Comparison of ENCODE assay signal across 8 cellular contexts in the genomic region with DNA sequence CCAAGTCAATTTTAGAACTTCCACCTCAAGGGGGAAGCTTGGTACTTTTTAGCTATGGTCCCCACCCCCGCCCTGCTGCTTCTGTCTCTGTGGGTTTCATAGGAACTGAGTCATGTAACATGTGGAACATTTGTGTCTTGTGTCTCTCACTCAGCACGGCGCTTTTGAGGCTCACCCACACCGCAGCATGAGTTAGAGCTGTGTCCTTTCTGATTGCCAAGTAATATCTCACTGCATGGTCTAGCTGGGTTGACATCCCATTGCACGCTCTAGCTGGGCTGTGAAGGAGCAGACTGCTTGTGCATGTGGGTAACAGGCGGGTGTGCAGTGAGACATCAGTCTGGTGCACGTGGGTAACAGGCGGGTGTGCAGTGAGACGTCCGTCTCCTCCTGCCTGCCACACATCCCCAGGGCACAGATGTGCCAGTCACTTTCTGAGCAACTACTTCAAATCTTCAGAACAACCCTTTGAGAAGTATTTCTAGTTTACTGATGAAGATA. TPM values are rescaled to one million over a fixed set of nuclear protein-coding genes. Genes with fewer than 3 reads are reported as not detected.
DNase-seq lines count a peak whose midpoint lies in the region; ATAC-seq, FAIRE-seq and TF ChIP-seq lines count a peak whose summit lies in the region.

No MANE protein-coding gene starts in this region.

- H3K79me2 ChIP-seq in GM23338 (replicated peaks; ENCODE audit: insufficient read depth) = no peaks in the 10 kb centered on the region

- TF ChIP-seq POLR2A in ovary (IDR thresholded peaks at IDR 0.05) = no peak

- ATAC-seq in HG02885 (IDR thresholded peaks at IDR 0.05; ENCODE audit: poor library complexity, unreplicated experiment) (peak; percentile 65), GM23338 (no peak)

- H3K4me3 ChIP-seq in GM06990 (replicated peaks; ENCODE audit: low read depth, low read length) = no peak overlapping the region
- no peak overlapping the region for H3K4me3 ChIP-seq in brain microvascular endothelial cell (ENCODE audit: low read depth, low read length)
- no peak overlapping the region for H3K4me3 ChIP-seq in ovary
- H3K4me3 ChIP-seq in GM23338 = no peak overlapping the region

- intact Hi-C loops in ovary (cut with DNase I) = no loop called here

- peaks cover 2% of the 10 kb centered on the region; the same call in 1 of the 3 replicates for H3K4me1 Mint-ChIP-seq in GM23338

- no peak overlapping the region for H3K27ac ChIP-seq in brain microvascular endothelial cell
- no peak overlapping the region for H3K27ac ChIP-seq in ovary
- H3K27ac ChIP-seq in GM23338 (ENCODE audit: low read depth) = no peak overlapping the region

- peaks cover 2% of the 10 kb centered on the region for H3K4me1 ChIP-seq in ovary (ENCODE audit: insufficient read depth)
- no peaks in the 10 kb centered on the region for H3K4me1 ChIP-seq in GM23338 (ENCODE audit: insufficient read depth)

- 81 to 89% (median 82%) methylated on average over 10 of the region's 10 CpGs for WGBS in ovary, 3 donors

- no peaks in the 10 kb centered on the region for H3K9me2 ChIP-seq in GM23338 (ENCODE audit: insufficient read depth)

- TF ChIP-seq EP300 in ovary (IDR thresholded peaks at IDR 0.05) = no peak

- peak; percentile 62 for DNase-seq in GM06990 (ENCODE audit: extremely low read depth, insufficient read length)
- peak; percentile 76 for DNase-seq in UCSD-AML1 (lab: John Stamatoyannopoulos, UW; ENCODE audit: unreplicated experiment)
- peak; percentile 59 for DNase-seq in brain microvascular endothelial cell
- DNase-seq in stimulated activated CD4-positive, alpha-beta T cell treated with anti-CD3 and anti-CD28 coated beads, Interleukin-15, amount 100 ng/mL, for 24 hours = peak; percentile 91
- no peak for DNase-seq in ovary
- DNase-seq in D721Med (ENCODE audit: insufficient read length, low spot score) = no peak
- no peak for DNase-seq in GM23338 (ENCODE audit: low spot score)

- no peak for TF ChIP-seq CTCF in GM06990 (IDR thresholded peaks at IDR 0.05; ENCODE audit: insufficient read depth, low read length, poor library complexity, severe bottlenecking)
- no peak for TF ChIP-seq CTCF in brain microvascular endothelial cell (IDR thresholded peaks at IDR 0.05; ENCODE audit: low read depth, low read length, missing control alignments)
- TF ChIP-seq CTCF in ovary (IDR thresholded peaks at IDR 0.05) = no peak
- TF ChIP-seq CTCF in D721Med (IDR thresholded peaks at IDR 0.05; ENCODE audit: insufficient read depth, missing control alignments) = no peak
- no peak for TF ChIP-seq CTCF in GM23338 (conservative IDR thresholded peaks at IDR 0.05; ENCODE audit: low read depth in 2 of 2)

- H4K20me1 ChIP-seq in GM23338 (replicated peaks; ENCODE audit: insufficient read depth) = no peaks in the 10 kb centered on the region

- H3K27me3 Mint-ChIP-seq in GM23338 (ENCODE audit: insufficient read depth, low read depth, poor library complexity) = peaks cover 6% of the 10 kb centered on the region

- H3K4me2 ChIP-seq in GM23338 = no peak overlapping the region

- no peak overlapping the region for H2AFZ ChIP-seq in GM23338

- no peaks in the 10 kb centered on the region for H3K27me3 ChIP-seq in GM06990 (replicated peaks; ENCODE audit: control insufficient read depth, insufficient read depth, low read length)
- no peaks in the 10 kb centered on the region for H3K27me3 ChIP-seq in brain microvascular endothelial cell (replicated peaks)
- no peaks in the 10 kb centered on the region for H3K27me3 ChIP-seq in ovary
- H3K27me3 ChIP-seq in GM23338 (ENCODE audit: insufficient read depth) = no peaks in the 10 kb centered on the region

- no peaks in the 10 kb centered on the region for H3K36me3 Mint-ChIP-seq in GM23338 (ENCODE audit: low read depth)

- no peak overlapping the region for H3K4me3 Mint-ChIP-seq in GM23338

- H3F3A ChIP-seq in GM23338 (replicated peaks; ENCODE audit: low read depth) = no peaks in the 10 kb centered on the region

- H3K9me3 ChIP-seq in ovary = no peaks in the 10 kb centered on the region

- no peak for FAIRE-seq in D721Med (lab: Jason Lieb, UNC)

- H3K9me3 Mint-ChIP-seq in GM23338 = no peaks in the 10 kb centered on the region; the same call in 2 of the 3 replicates

- H3K27ac Mint-ChIP-seq in GM23338 = no peak overlapping the region

- H3K36me3 ChIP-seq in GM06990 (ENCODE audit: control insufficient read depth, insufficient read depth, low read length) (no peaks in the 10 kb centered on the region), brain microvascular endothelial cell (replicated peaks) (no peaks in the 10 kb centered on the region), ovary (no peaks in the 10 kb centered on the region), GM23338 (ENCODE audit: insufficient read depth) (no peaks in the 10 kb centered on the region)

- in situ Hi-C loops in brain microvascular endothelial cell (cut with HindIII; ENCODE audit: low pct_ligation_motif_present, low sequenced_read_pairs) = no loop called here

TF ChIP-seq in GM23338, 12 proteins besides CTCF, POLR2A, EP300 and RAD21:
- TF ChIP-seq, protein P1, sequence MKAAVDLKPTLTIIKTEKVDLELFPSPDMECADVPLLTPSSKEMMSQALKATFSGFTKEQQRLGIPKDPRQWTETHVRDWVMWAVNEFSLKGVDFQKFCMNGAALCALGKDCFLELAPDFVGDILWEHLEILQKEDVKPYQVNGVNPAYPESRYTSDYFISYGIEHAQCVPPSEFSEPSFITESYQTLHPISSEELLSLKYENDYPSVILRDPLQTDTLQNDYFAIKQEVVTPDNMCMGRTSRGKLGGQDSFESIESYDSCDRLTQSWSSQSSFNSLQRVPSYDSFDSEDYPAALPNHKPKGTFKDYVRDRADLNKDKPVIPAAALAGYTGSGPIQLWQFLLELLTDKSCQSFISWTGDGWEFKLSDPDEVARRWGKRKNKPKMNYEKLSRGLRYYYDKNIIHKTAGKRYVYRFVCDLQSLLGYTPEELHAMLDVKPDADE (IDR thresholded peaks at IDR 0.05) = no peak

RNA-seq across cellular contexts. Expression of a gene that starts 26.4 kb away (rescaled TPM):
- 10 to 100 TPM in 3 of 7 donors, 1 to 10 TPM in 4; 3.1 to 64.3 (median 9.2) TPM for total RNA-seq in ovary
- polyA plus RNA-seq in ovary (10 to 100 TPM in 1 of 2 donors, 1 to 10 TPM in 1; 3.7 to 20.8 TPM), GM23338 (2016; fragmentation: Nextera tagmentation; extraction: Ambion mirVana) (107 and 109 TPM in 2 replicates)
- total RNA-seq in GM23338 (2014; rRNA removed; shearing (Covaris generic)) = 328 and 386 TPM in 2 replicates

RNA-seq across cellular contexts. Expression of a gene that starts 40.6 kb away (rescaled TPM):
- not detected for total RNA-seq in ovary
- polyA plus RNA-seq in ovary = under 1 TPM; 0.02 to 0.05 TPM
- not detected in 2 replicates for total RNA-seq in GM23338 (2014; rRNA removed; shearing (Covaris generic))
- polyA plus RNA-seq in GM23338 (2016; fragmentation: Nextera tagmentation; extraction: Ambion mirVana) = not detected in 2 replicates

RNA-seq across cellular contexts. Expression of a gene that starts 55.5 kb away (rescaled TPM):
- total RNA-seq in ovary = 10 to 100 TPM; 22.2 to 48.6 (median 35.3) TPM
- polyA plus RNA-seq in ovary (10 to 100 TPM; 14.8 to 20.7 TPM), GM23338 (2016; fragmentation: Nextera tagmentation; extraction: Ambion mirVana) (22.3 and 22.6 TPM in 2 replicates)
- 30.0 and 48.0 TPM in 2 replicates for total RNA-seq in GM23338 (2014; rRNA removed; shearing (Covaris generic))

Comparison
In these comparisons a context has a peak if more than half of its experiments do, and no peak if none do; other contexts are left out.
1. DNase-seq: peak in GM06990 (single experiment), UCSD-AML1 (single experiment), brain microvascular endothelial cell (single experiment) and stimulated activated CD4-positive, alpha-beta T cell treated with anti-CD3 and anti-CD28 coated beads, Interleukin-15, amount 100 ng/mL, for 24 hours (single experiment); none in ovary (0 of 5), D721Med (single experiment) and GM23338 (single experiment).